ENCODE assay signal across 1 cellular context in genomic region chr19:13035820-13036365, GRCh38.
TF ChIP-seq lines count a peak whose summit lies in the region.

No MANE protein-coding gene starts in this region.

TF ChIP-seq in GM23338, 12 proteins besides CTCF, POLR2A, EP300 and RAD21:
- TF ChIP-seq, protein P1, sequence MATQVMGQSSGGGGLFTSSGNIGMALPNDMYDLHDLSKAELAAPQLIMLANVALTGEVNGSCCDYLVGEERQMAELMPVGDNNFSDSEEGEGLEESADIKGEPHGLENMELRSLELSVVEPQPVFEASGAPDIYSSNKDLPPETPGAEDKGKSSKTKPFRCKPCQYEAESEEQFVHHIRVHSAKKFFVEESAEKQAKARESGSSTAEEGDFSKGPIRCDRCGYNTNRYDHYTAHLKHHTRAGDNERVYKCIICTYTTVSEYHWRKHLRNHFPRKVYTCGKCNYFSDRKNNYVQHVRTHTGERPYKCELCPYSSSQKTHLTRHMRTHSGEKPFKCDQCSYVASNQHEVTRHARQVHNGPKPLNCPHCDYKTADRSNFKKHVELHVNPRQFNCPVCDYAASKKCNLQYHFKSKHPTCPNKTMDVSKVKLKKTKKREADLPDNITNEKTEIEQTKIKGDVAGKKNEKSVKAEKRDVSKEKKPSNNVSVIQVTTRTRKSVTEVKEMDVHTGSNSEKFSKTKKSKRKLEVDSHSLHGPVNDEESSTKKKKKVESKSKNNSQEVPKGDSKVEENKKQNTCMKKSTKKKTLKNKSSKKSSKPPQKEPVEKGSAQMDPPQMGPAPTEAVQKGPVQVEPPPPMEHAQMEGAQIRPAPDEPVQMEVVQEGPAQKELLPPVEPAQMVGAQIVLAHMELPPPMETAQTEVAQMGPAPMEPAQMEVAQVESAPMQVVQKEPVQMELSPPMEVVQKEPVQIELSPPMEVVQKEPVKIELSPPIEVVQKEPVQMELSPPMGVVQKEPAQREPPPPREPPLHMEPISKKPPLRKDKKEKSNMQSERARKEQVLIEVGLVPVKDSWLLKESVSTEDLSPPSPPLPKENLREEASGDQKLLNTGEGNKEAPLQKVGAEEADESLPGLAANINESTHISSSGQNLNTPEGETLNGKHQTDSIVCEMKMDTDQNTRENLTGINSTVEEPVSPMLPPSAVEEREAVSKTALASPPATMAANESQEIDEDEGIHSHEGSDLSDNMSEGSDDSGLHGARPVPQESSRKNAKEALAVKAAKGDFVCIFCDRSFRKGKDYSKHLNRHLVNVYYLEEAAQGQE (IDR thresholded peaks at IDR 0.05; ENCODE audit: unreplicated experiment) = no peak
- no peak for TF ChIP-seq ETS1 (IDR thresholded peaks at IDR 0.05)
- TF ChIP-seq NANOG (IDR thresholded peaks at IDR 0.05; ENCODE audit: borderline replicate concordance) = no peak
- no peak for TF ChIP-seq ZNF462 (CRISPR knock-in tag; IDR thresholded peaks at IDR 0.05)
- no peak for TF ChIP-seq CREB1 (CRISPR knock-in tag; IDR thresholded peaks at IDR 0.05; ENCODE audit: low read depth)
- TF ChIP-seq EZH2phosphoT487 (IDR thresholded peaks at IDR 0.05; ENCODE audit: unreplicated experiment) = no peak
- TF ChIP-seq STAT1 (IDR thresholded peaks at IDR 0.05; ENCODE audit: unreplicated experiment) = no peak
- no peak for TF ChIP-seq JUNB (IDR thresholded peaks at IDR 0.05; ENCODE audit: unreplicated experiment)
- TF ChIP-seq POLR2AphosphoS5 (IDR thresholded peaks at IDR 0.05; ENCODE audit: low read depth) = no peak
- no peak for TF ChIP-seq EZH2 (IDR thresholded peaks at IDR 0.05; ENCODE audit: low read depth, unreplicated experiment)
- no peak for TF ChIP-seq ZNF331 (CRISPR knock-in tag; IDR thresholded peaks at IDR 0.05; ENCODE audit: low read depth)
- TF ChIP-seq ZNF114 (CRISPR knock-in tag; IDR thresholded peaks at IDR 0.05) = no peak
